ENCODE assay signal across 1 cellular context in genomic region chr18:45359275-45360009, GRCh38.
TF ChIP-seq lines count a peak whose summit lies in the region.

No MANE protein-coding gene starts in this region.

TF ChIP-seq in SK-N-SH, 30 proteins besides CTCF, POLR2A, EP300 and RAD21 (continued from another document):
- TF ChIP-seq EZH2phosphoT487 (IDR thresholded peaks at IDR 0.05; ENCODE audit: borderline replicate concordance, low read depth) (no peak), USF1 (IDR thresholded peaks at IDR 0.05; ENCODE audit: borderline replicate concordance, low read depth) (no peak), SIN3A (IDR thresholded peaks at IDR 0.05; ENCODE audit: borderline replicate concordance, low read depth, low read length) (no peak), REST (IDR thresholded peaks at IDR 0.05; ENCODE audit: low read depth, low read length) (no peak)
